Comparison of ENCODE assay signal across 8 cellular contexts in the genomic region with DNA sequence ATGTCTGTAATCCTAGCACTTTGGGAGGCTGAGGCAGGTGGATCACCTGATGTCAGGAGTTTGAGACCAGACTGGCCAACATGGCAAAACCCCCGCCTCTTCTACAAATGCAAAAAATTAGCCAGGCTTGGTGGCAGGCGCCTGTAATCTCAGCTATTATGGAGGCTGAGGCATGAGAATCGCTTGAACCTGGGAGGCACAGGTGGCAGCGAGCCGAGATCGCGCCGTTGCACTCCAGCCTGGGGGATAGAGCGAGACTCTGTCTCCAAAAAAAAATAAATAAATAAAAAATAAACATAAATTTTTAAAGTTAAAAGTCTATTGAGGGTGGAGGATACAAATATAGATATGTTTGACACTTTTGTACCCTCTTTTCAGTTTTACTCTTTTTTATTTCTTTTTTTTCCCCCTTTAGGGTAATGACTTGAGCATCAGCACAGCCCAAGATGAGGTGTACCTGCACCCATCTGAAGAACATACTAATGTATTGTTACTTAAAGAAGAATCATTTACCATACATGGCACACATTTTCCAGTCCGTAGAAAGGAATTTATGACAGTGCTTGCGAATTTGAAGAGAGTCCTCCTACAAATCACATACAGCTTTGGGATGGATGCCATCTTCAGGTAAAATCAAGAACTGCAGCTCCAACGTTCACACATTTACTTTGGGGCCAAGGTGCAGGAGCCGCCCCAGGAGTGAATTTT.
DNase-seq lines count a peak whose midpoint lies in the region; ATAC-seq and TF ChIP-seq lines count a peak whose summit lies in the region.

No MANE protein-coding gene starts in this region.

- ATAC-seq in GM18520 (IDR thresholded peaks at IDR 0.05; ENCODE audit: unreplicated experiment) (peak; percentile 85), HG03025 (IDR thresholded peaks at IDR 0.05; ENCODE audit: low FRiP score, unreplicated experiment) (peak; percentile 85), activated B cell treated with CpG ODN at 0.5 μM for 24 hours (ENCODE audit: low read depth) (peak; percentile 77)
- ATAC-seq in stimulated activated naive B cell treated with anti-CD40 and anti-IgM and Interleukin-4, amounts not matched to agents 10 μg/mL and 1 μg/mL and 100 μg/mL, for 72 hours (replicated peaks) = peak; percentile 74 to 76

- H3K9me3 Mint-ChIP-seq in activated B cell treated with CpG ODN at 0.5 μM for 24 hours = no peaks in the 10 kb centered on the region
- H3K9me3 Mint-ChIP-seq in stimulated activated naive B cell treated with anti-CD40 and anti-IgM and Interleukin-4, amounts not matched to agents 10 μg/mL and 1 μg/mL and 100 μg/mL, for 72 hours = no peaks in the 10 kb centered on the region

- H3K4me3 Mint-ChIP-seq in activated B cell treated with CpG ODN at 0.5 μM for 24 hours = no peak overlapping the region
- no peak overlapping the region for H3K4me3 Mint-ChIP-seq in stimulated activated naive B cell treated with anti-CD40 and anti-IgM and Interleukin-4, amounts not matched to agents 10 μg/mL and 1 μg/mL and 100 μg/mL, for 72 hours

- peaks cover 6% of the 10 kb centered on the region for H3K4me1 Mint-ChIP-seq in activated B cell treated with CpG ODN at 0.5 μM for 24 hours
- no peaks in the 10 kb centered on the region for H3K4me1 Mint-ChIP-seq in stimulated activated naive B cell treated with anti-CD40 and anti-IgM and Interleukin-4, amounts not matched to agents 10 μg/mL and 1 μg/mL and 100 μg/mL, for 72 hours

- POLR2A ChIA-PET in activated B cell treated with CpG ODN at 0.5 μM for 24 hours (lab: Charles Lee) = no interaction called here

- no peaks in the 10 kb centered on the region for H3K36me3 Mint-ChIP-seq in activated B cell treated with CpG ODN at 0.5 μM for 24 hours (ENCODE audit: low read depth)
- no peaks in the 10 kb centered on the region for H3K36me3 Mint-ChIP-seq in stimulated activated naive B cell treated with anti-CD40 and anti-IgM and Interleukin-4, amounts not matched to agents 10 μg/mL and 1 μg/mL and 100 μg/mL, for 72 hours

- peak; percentile 6 for DNase-seq in NCI-H2107 (lab: John Stamatoyannopoulos, UW)
- no peak for DNase-seq in activated B cell treated with CpG ODN at 0.5 μM for 24 hours
- DNase-seq in dermis microvascular lymphatic vessel endothelial cell (ENCODE audit: low read depth in 2 of 2) = peak; percentile 61 to 73
- DNase-seq in lung microvascular endothelial cell (ENCODE audit: low read depth in 2 of 2) = peak; percentile 66 to 74
- DNase-seq in stimulated activated naive B cell treated with anti-CD40 and anti-IgM and Interleukin-4, amounts not matched to agents 10 μg/mL and 1 μg/mL and 100 μg/mL, for 72 hours = peak; percentile 29

- H3K27me3 Mint-ChIP-seq in activated B cell treated with CpG ODN at 0.5 μM for 24 hours = no peaks in the 10 kb centered on the region
- peaks cover 0 to 4% of the 10 kb centered on the region in 2 donors for H3K27me3 Mint-ChIP-seq in stimulated activated naive B cell treated with anti-CD40 and anti-IgM and Interleukin-4, amounts not matched to agents 10 μg/mL and 1 μg/mL and 100 μg/mL, for 72 hours

- no peak overlapping the region for H3K27ac Mint-ChIP-seq in activated B cell treated with CpG ODN at 0.5 μM for 24 hours
- no peak overlapping the region for H3K27ac Mint-ChIP-seq in stimulated activated naive B cell treated with anti-CD40 and anti-IgM and Interleukin-4, amounts not matched to agents 10 μg/mL and 1 μg/mL and 100 μg/mL, for 72 hours

- no peak overlapping the region for H3K27ac ChIP-seq in C4-2B

- CTCF ChIA-PET in activated B cell treated with CpG ODN at 0.5 μM for 24 hours (lab: Charles Lee) = interaction anchor here (0.7 to 3.6 kb wide), 5 partner anchors 15 to 1514 kb away, joined by 3 to 22 read pairs (median 4); no protein-coding TSS in a partner anchor

- intact Hi-C loops in activated B cell treated with CpG ODN at 0.5 μM for 24 hours (cut with micrococcal nuclease) = loop anchor here (1.0 kb wide), 3 partner anchors 273 to 527 kb away; no protein-coding TSS in a partner anchor

- TF ChIP-seq CTCF in C4-2B (conservative IDR thresholded peaks at IDR 0.05) = peak; percentile 89
- TF ChIP-seq CTCF in activated B cell treated with CpG ODN at 0.5 μM for 24 hours (IDR thresholded peaks at IDR 0.05) = no peak
